In genomic region chr1:184486761-184487445, GRCh38 we compare ENCODE assay signal across 2 cellular contexts.
TF ChIP-seq lines count a peak whose summit lies in the region.

No MANE protein-coding gene starts in this region.

TF ChIP-seq in GM23338, 12 proteins besides CTCF, POLR2A, EP300 and RAD21:
- TF ChIP-seq ZNF462 (CRISPR knock-in tag; IDR thresholded peaks at IDR 0.05) (peak; percentile 98), ZNF331 (CRISPR knock-in tag; IDR thresholded peaks at IDR 0.05; ENCODE audit: low read depth) (no peak), NANOG (IDR thresholded peaks at IDR 0.05; ENCODE audit: borderline replicate concordance) (no peak), EZH2 (IDR thresholded peaks at IDR 0.05; ENCODE audit: low read depth, unreplicated experiment) (no peak), ZNF114 (CRISPR knock-in tag; IDR thresholded peaks at IDR 0.05) (peak; percentile 30; the same call in 1 of the 2 replicates), STAT1 (IDR thresholded peaks at IDR 0.05; ENCODE audit: unreplicated experiment) (no peak), CREB1 (CRISPR knock-in tag; IDR thresholded peaks at IDR 0.05; ENCODE audit: low read depth) (no peak), REST (IDR thresholded peaks at IDR 0.05; ENCODE audit: unreplicated experiment) (no peak), EZH2phosphoT487 (IDR thresholded peaks at IDR 0.05; ENCODE audit: unreplicated experiment) (no peak), JUNB (IDR thresholded peaks at IDR 0.05; ENCODE audit: unreplicated experiment) (no peak), POLR2AphosphoS5 (IDR thresholded peaks at IDR 0.05; ENCODE audit: low read depth) (no peak)
- TF ChIP-seq, protein P1, sequence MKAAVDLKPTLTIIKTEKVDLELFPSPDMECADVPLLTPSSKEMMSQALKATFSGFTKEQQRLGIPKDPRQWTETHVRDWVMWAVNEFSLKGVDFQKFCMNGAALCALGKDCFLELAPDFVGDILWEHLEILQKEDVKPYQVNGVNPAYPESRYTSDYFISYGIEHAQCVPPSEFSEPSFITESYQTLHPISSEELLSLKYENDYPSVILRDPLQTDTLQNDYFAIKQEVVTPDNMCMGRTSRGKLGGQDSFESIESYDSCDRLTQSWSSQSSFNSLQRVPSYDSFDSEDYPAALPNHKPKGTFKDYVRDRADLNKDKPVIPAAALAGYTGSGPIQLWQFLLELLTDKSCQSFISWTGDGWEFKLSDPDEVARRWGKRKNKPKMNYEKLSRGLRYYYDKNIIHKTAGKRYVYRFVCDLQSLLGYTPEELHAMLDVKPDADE (IDR thresholded peaks at IDR 0.05): no peak

TF ChIP-seq in H1, 55 proteins besides CTCF, POLR2A, EP300 and RAD21 (continued from another document):
- TF ChIP-seq CTBP2 (IDR thresholded peaks at IDR 0.05; ENCODE audit: borderline replicate concordance, insufficient read depth, insufficient read length, low read length) (peak; percentile 72), NANOG (IDR thresholded peaks at IDR 0.05; ENCODE audit: insufficient read depth, low read depth, low read length, poor library complexity, severe bottlenecking) (peak; percentile 41)
